ENCODE assay signal across 1 cellular context in genomic region chr2:42796427-42797248, GRCh38.
TF ChIP-seq lines count a peak whose summit lies in the region.

No MANE protein-coding gene starts in this region.

TF ChIP-seq in HEK293, 187 proteins besides CTCF, POLR2A, EP300 and RAD21 (continued from another document):
- TF ChIP-seq ZBTB26 (tag by site-specific recombination; optimal IDR thresholded peaks at IDR 0.05): no peak
